Comparison of ENCODE assay signal across 8 cellular contexts in genomic region chr3:11595024-11595423, GRCh38. TPM values are rescaled to one million over a fixed set of nuclear protein-coding genes. Genes with fewer than 3 reads are reported as not detected.
DNase-seq lines count a peak whose midpoint lies in the region; ATAC-seq and TF ChIP-seq lines count a peak whose summit lies in the region.
"Not testable (repeated sequence)": the region's sequence is repeated elsewhere in the genome, so short reads cannot be mapped to it uniquely, and the experiment has no call there.

No MANE protein-coding gene starts in this region.

- peaks cover 25% of the 10 kb centered on the region for H3K4me1 ChIP-seq in HEK293 (ENCODE audit: control insufficient read depth, insufficient read depth, low read length)

- H3K4me3 ChIP-seq in HEK293 (ENCODE audit: low read depth, low read length), result not testable (repeated sequence)

- not testable (repeated sequence) for H3K9me3 ChIP-seq in HEK293 (ENCODE audit: control insufficient read depth, insufficient read depth, low read depth, low read length)

- TF ChIP-seq CTCF in HEK293 (tag by site-specific recombination; IDR thresholded peaks at IDR 0.05); brain (conservative IDR thresholded peaks at IDR 0.05); chondrocyte (IDR thresholded peaks at IDR 0.05); mesothelial cell of epicardium (IDR thresholded peaks at IDR 0.05; ENCODE audit: unreplicated experiment); progenitor cell of endocrine pancreas (IDR thresholded peaks at IDR 0.05; ENCODE audit: unreplicated experiment): not testable (repeated sequence)

- DNase-seq in activated CD8-positive, alpha-beta memory T cell treated with anti-CD3 and anti-CD28 coated beads, Interleukin-2, amount 10 ng/mL, durations not matched to agents 7 days and 5 days; chondrocyte (ENCODE audit: low spot score); mesothelial cell of epicardium (ENCODE audit: low spot score in 2 of 2, unreplicated experiment in 2 of 2); progenitor cell of endocrine pancreas (ENCODE audit: low spot score, unreplicated experiment): not testable (repeated sequence)

- H3K27ac ChIP-seq in HEK293 (ENCODE audit: extremely low read depth, low read depth, low read length), result not testable (repeated sequence)

- not testable (repeated sequence) for H3K4me3 Mint-ChIP-seq in activated CD8-positive, alpha-beta memory T cell treated with anti-CD3 and anti-CD28 coated beads, Interleukin-2, amount 10 ng/mL, durations not matched to agents 7 days and 5 days; brain; chondrocyte (ENCODE audit: unreplicated experiment); mesothelial cell of epicardium; progenitor cell of endocrine pancreas (ENCODE audit: low read depth)

- not testable (repeated sequence) for H3K9me3 Mint-ChIP-seq in activated CD8-positive, alpha-beta memory T cell treated with anti-CD3 and anti-CD28 coated beads, Interleukin-2, amount 10 ng/mL, durations not matched to agents 7 days and 5 days (ENCODE audit: low read depth); chondrocyte (ENCODE audit: low read depth); mesothelial cell of epicardium; progenitor cell of endocrine pancreas (ENCODE audit: low read depth)
- H3K9me3 Mint-ChIP-seq in brain, result peaks cover 0 to 17% (median 7%) of the 10 kb centered on the region in 5 experiments

- not testable (repeated sequence) for H3K27me3 Mint-ChIP-seq in activated CD8-positive, alpha-beta memory T cell treated with anti-CD3 and anti-CD28 coated beads, Interleukin-2, amount 10 ng/mL, durations not matched to agents 7 days and 5 days; brain; chondrocyte (ENCODE audit: low read depth); mesothelial cell of epicardium (ENCODE audit: low read depth); progenitor cell of endocrine pancreas

- peaks cover 11% of the 10 kb centered on the region for H3K4me1 Mint-ChIP-seq in activated CD8-positive, alpha-beta memory T cell treated with anti-CD3 and anti-CD28 coated beads, Interleukin-2, amount 10 ng/mL, durations not matched to agents 7 days and 5 days
- H3K4me1 Mint-ChIP-seq in brain, result peaks cover 66% of the 10 kb centered on the region
- H3K4me1 Mint-ChIP-seq in chondrocyte (ENCODE audit: low read depth), result peaks cover 77% of the 10 kb centered on the region
- peaks cover 50% of the 10 kb centered on the region for H3K4me1 Mint-ChIP-seq in mesothelial cell of epicardium
- H3K4me1 Mint-ChIP-seq in progenitor cell of endocrine pancreas (ENCODE audit: low read depth), result peaks cover 37% of the 10 kb centered on the region

- H3K36me3 ChIP-seq in HEK293 (ENCODE audit: control insufficient read depth in 2 of 2, insufficient read depth in 1 of 2, low read length in 2 of 2), result not testable (repeated sequence)

- ATAC-seq in GM21447 (IDR thresholded peaks at IDR 0.05; ENCODE audit: unreplicated experiment), result peak; percentile 69
- peak; percentile 79 for ATAC-seq in HG03354 (IDR thresholded peaks at IDR 0.05; ENCODE audit: poor library complexity, severe bottlenecking, unreplicated experiment)
- not testable (repeated sequence) for ATAC-seq in activated CD8-positive, alpha-beta memory T cell treated with anti-CD3 and anti-CD28 coated beads, Interleukin-2, amount 10 ng/mL, durations not matched to agents 7 days and 5 days

- H3K27ac Mint-ChIP-seq in activated CD8-positive, alpha-beta memory T cell treated with anti-CD3 and anti-CD28 coated beads, Interleukin-2, amount 10 ng/mL, durations not matched to agents 7 days and 5 days, result peak overlapping the region; percentile 68
- H3K27ac Mint-ChIP-seq in brain (peak overlapping the region in 3 of 5 experiments; percentile 72 to 98 (median 97)), chondrocyte (ENCODE audit: unreplicated experiment) (peak overlapping the region; percentile 27), mesothelial cell of epicardium (peak overlapping the region; percentile 16), progenitor cell of endocrine pancreas (peak overlapping the region; percentile 69)

- H3K36me3 Mint-ChIP-seq in activated CD8-positive, alpha-beta memory T cell treated with anti-CD3 and anti-CD28 coated beads, Interleukin-2, amount 10 ng/mL, durations not matched to agents 7 days and 5 days, result peaks cover 41% of the 10 kb centered on the region
- H3K36me3 Mint-ChIP-seq in brain (peaks cover 53% of the 10 kb centered on the region), chondrocyte (ENCODE audit: low read depth) (peaks cover 20% of the 10 kb centered on the region), mesothelial cell of epicardium (peaks cover 40% of the 10 kb centered on the region), progenitor cell of endocrine pancreas (ENCODE audit: insufficient read depth) (peaks cover 33% of the 10 kb centered on the region)

- CTCF ChIA-PET in HEK293 (lab: Yijun Ruan, JAX); activated CD8-positive, alpha-beta memory T cell treated with anti-CD3 and anti-CD28 coated beads, Interleukin-2, amount 10 ng/mL, durations not matched to agents 7 days and 5 days (lab: Charles Lee): not testable (repeated sequence)

- POLR2A ChIA-PET in HEK293 (lab: Yijun Ruan, JAX), result not testable (repeated sequence)

TF ChIP-seq in HEK293, 187 proteins besides CTCF, POLR2A, EP300 and RAD21:
- TF ChIP-seq SCRT2 (tag by site-specific recombination; IDR thresholded peaks at IDR 0.05) (peak; percentile 50; the same call in 1 of the 2 replicates), SCRT1 (tag by site-specific recombination; IDR thresholded peaks at IDR 0.05; ENCODE audit: borderline replicate concordance) (0 out of 2 replicates have a peak, but pooled peaks have one; percentile 48), ZNF184 (tag by site-specific recombination; IDR thresholded peaks at IDR 0.05) (peak; percentile 78; the same call in 1 of the 2 replicates)

RNA-seq across cellular contexts. Expression of gene VGLL4, which starts 48.7 kb away (rescaled TPM):
- 10 to 100 TPM; 45.3 to 53.2 TPM for total RNA-seq in activated CD8-positive, alpha-beta memory T cell treated with anti-CD3 and anti-CD28 coated beads, Interleukin-2, amount 10 ng/mL, durations not matched to agents 7 days and 5 days
- polyA plus RNA-seq in brain (ENCODE audit: insufficient read depth, low read depth, low replicate concordance), result 32.4 TPM
- 102 to 141 TPM (median 141 TPM) in 3 replicates for total RNA-seq in chondrocyte
- total RNA-seq in mesothelial cell of epicardium, result 137 to 140 TPM (median 138 TPM) in 3 replicates
- total RNA-seq in progenitor cell of endocrine pancreas, result 93.2 and 93.4 TPM in 2 replicates

Comparison
In these comparisons a context has a peak if more than half of its experiments do, and no peak if none do; other contexts are left out.
1. H3K27ac Mint-ChIP-seq: peak in every context shown above with its lines; median percentile 97 in brain; 69 in progenitor cell of endocrine pancreas; 68 in activated CD8-positive, alpha-beta memory T cell treated with anti-CD3 and anti-CD28 coated beads, Interleukin-2, amount 10 ng/mL, durations not matched to agents 7 days and 5 days; 27 in chondrocyte; 16 in mesothelial cell of epicardium.